ENCODE assay signal across 8 cellular contexts in the genomic region with DNA sequence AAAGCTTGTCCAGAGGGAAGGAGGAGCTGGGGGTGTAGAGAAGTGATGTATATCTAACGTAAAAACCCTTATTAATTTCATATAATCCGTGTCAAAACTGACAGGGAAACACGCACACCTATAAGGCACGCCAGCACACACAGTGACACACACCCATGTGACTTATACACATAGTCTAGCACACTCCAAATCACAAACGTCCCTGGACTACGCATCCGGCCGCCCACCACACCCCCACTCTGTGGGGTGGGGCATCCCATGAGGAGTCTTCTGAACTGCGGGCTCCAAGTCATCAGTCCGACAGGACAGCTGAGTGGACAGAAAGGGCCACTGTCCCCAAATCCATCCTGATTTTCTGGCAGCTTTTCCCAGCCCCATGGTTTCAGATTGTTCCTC.
DNase-seq lines count a peak whose midpoint lies in the region; ATAC-seq and TF ChIP-seq lines count a peak whose summit lies in the region.

No MANE protein-coding gene starts in this region.

- H3K27me3 ChIP-seq in muscle layer of duodenum (ENCODE audit: low read depth, low read length): no peaks in the 10 kb centered on the region

- H3K27ac ChIP-seq in muscle layer of duodenum (ENCODE audit: low read length): peak overlapping the region; percentile 75

- TF ChIP-seq RAD21 in Ishikawa (IDR thresholded peaks at IDR 0.05; ENCODE audit: low read depth): no peak

- peak; percentile 7; the same call in 1 of the 2 replicates for TF ChIP-seq EP300 in Ishikawa (IDR thresholded peaks at IDR 0.05; ENCODE audit: borderline replicate concordance)

- H3K36me3 ChIP-seq in muscle layer of duodenum (ENCODE audit: control insufficient read depth in 1 of 2, insufficient read depth in 2 of 2, low read length in 2 of 2): peaks cover 3 to 6% of the 10 kb centered on the region in 2 donors

- H3K4me1 ChIP-seq in muscle layer of duodenum (ENCODE audit: control insufficient read depth in 1 of 2, insufficient read depth in 2 of 2, low read length in 2 of 2): peaks cover 35 to 45% of the 10 kb centered on the region in 2 donors

- H3K4me3 ChIP-seq in muscle layer of duodenum (ENCODE audit: low read depth in 1 of 2, low read length in 2 of 2): peak overlapping the region; percentile 51 to 75

- no peaks in the 10 kb centered on the region for H3K9me3 ChIP-seq in muscle layer of duodenum (ENCODE audit: control insufficient read depth in 1 of 2, low read length in 2 of 2)

- DNase-seq in activated CD8-positive, alpha-beta memory T cell treated with anti-CD3 and anti-CD28 coated beads for 1 hour (ENCODE audit: extremely low read depth in 1 of 2, low read depth in 1 of 2): peak; percentile 7 to 17
- peak; percentile 25 for DNase-seq in epidermal melanocyte (ENCODE audit: insufficient read length, low spot score)
- DNase-seq in stimulated activated naive CD4-positive, alpha-beta T cell treated with Interleukin-2 at 50 U/mL for 16 hours (lab: John Stamatoyannopoulos, UW): peak; percentile 53
- no peak for DNase-seq in AML-193 (lab: John Stamatoyannopoulos, UW)
- DNase-seq in NCI-H2081 treated with DMSO at 0.1 percent for 48 hours (lab: John Stamatoyannopoulos, UW): no peak

- ATAC-seq in GM19023 (IDR thresholded peaks at IDR 0.05; ENCODE audit: unreplicated experiment): peak; percentile 30

TF ChIP-seq in Ishikawa, 13 proteins besides CTCF, POLR2A, EP300 and RAD21:
- TF ChIP-seq TCF12 (IDR thresholded peaks at IDR 0.05; ENCODE audit: low read depth) (no peak), CREB1 (IDR thresholded peaks at IDR 0.05; ENCODE audit: low read depth) (no peak), USF1 (IDR thresholded peaks at IDR 0.05) (0 out of 2 replicates have a peak, but pooled peaks have one; percentile 21), FOXM1 (IDR thresholded peaks at IDR 0.05; ENCODE audit: borderline replicate concordance, low read depth) (no peak), REST (IDR thresholded peaks at IDR 0.05; ENCODE audit: low read depth) (no peak), TEAD4 (IDR thresholded peaks at IDR 0.05) (no peak), TAF1 (IDR thresholded peaks at IDR 0.05; ENCODE audit: low read depth) (no peak), NFIC (IDR thresholded peaks at IDR 0.05) (no peak)
- TF ChIP-seq, protein P1, sequence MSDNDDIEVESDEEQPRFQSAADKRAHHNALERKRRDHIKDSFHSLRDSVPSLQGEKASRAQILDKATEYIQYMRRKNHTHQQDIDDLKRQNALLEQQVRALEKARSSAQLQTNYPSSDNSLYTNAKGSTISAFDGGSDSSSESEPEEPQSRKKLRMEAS (IDR thresholded peaks at IDR 0.05): peak; percentile 16; the same call in 1 of the 2 replicates

Comparison
In these comparisons a context has a peak if more than half of its experiments do, and no peak if none do; other contexts are left out.
1. DNase-seq: peak in activated CD8-positive, alpha-beta memory T cell treated with anti-CD3 and anti-CD28 coated beads for 1 hour (2 of 2), epidermal melanocyte (single experiment) and stimulated activated naive CD4-positive, alpha-beta T cell treated with Interleukin-2 at 50 U/mL for 16 hours (single experiment); none in AML-193 (0 of 2) and NCI-H2081 treated with DMSO at 0.1 percent for 48 hours (single experiment).